ENCODE assay signal across 21 cellular contexts in genomic region chr22:20261848-20262581, GRCh38. TPM values are rescaled to one million over a fixed set of nuclear protein-coding genes. Genes with fewer than 3 reads are reported as not detected.
DNase-seq lines count a peak whose midpoint lies in the region; ATAC-seq and TF ChIP-seq lines count a peak whose summit lies in the region.
"Had no signal": no experiment of that assay in that cellular context is flagged by ENCODE, and none has a peak within 500 bp of the region (broad histone marks: within the 10 kb centered on the region; RNA-seq: fewer than 3 reads in every experiment).

No MANE protein-coding gene starts in this region.

- H3K4me2 ChIP-seq in BLaER1 (peak overlapping the region; percentile 98), neuronal stem cell (ENCODE audit: insufficient read depth, low read length, poor library complexity, severe bottlenecking) (no peak overlapping the region)
- H3K4me2 ChIP-seq: A549 had no signal

- H3K36me3 ChIP-seq in BLaER1 (peaks cover 30% of the 10 kb centered on the region), neuronal stem cell (replicated peaks in 1 of 2; ENCODE audit: control insufficient read depth in 2 of 2, insufficient read depth in 2 of 2, low read length in 2 of 2) (no peaks in the 10 kb centered on the region)

- peaks cover 12% of the 10 kb centered on the region for H3K79me1 ChIP-seq in neuronal stem cell (ENCODE audit: low read depth, low read length)

- H2BK12ac ChIP-seq in neuronal stem cell (ENCODE audit: low read length), result no peak overlapping the region

- H3K4me3 ChIP-seq in BLaER1 (no peak overlapping the region), dorsolateral prefrontal cortex (peak overlapping the region in 15 of 59 donors; percentile 0 to 76 (median 15)), neuronal stem cell (ENCODE audit: low read length in 2 of 2) (no peak overlapping the region)
- H3K4me3 ChIP-seq: A549 had no signal

- no peak overlapping the region for H2BK120ac ChIP-seq in neuronal stem cell (ENCODE audit: low read depth, low read length)

- no peak overlapping the region for H4K8ac ChIP-seq in neuronal stem cell (ENCODE audit: low read depth, low read length)

- peaks cover 99% of the 10 kb centered on the region for H3K4me1 ChIP-seq in BLaER1
- peaks cover 12 to 13% of the 10 kb centered on the region in 2 donors for H3K4me1 ChIP-seq in neuronal stem cell (ENCODE audit: control insufficient read depth in 2 of 2, insufficient read depth in 1 of 2, low read depth in 1 of 2, low read length in 2 of 2)

- no peak overlapping the region for H3K4ac ChIP-seq in neuronal stem cell (ENCODE audit: low read length)

- H3K18ac ChIP-seq in neuronal stem cell (ENCODE audit: low read length), result no peak overlapping the region

- ATAC-seq in GM21619 (IDR thresholded peaks at IDR 0.05; ENCODE audit: unreplicated experiment), result no peak
- ATAC-seq in GM21367 (IDR thresholded peaks at IDR 0.05; ENCODE audit: unreplicated experiment), result no peak
- ATAC-seq: A549; CD8-positive, alpha-beta T cell had no signal

- intact Hi-C loops in dorsolateral prefrontal cortex (cut with DNase I), result loop anchor here in 1 of 2 donors (5.0 kb wide), 1 partner anchor 85 kb away; no protein-coding TSS in a partner anchor

- DNase-seq in dorsolateral prefrontal cortex (no peak), neuronal stem cell (ENCODE audit: low spot score) (no peak), SIG-M5 treated with dmso at 0.1 percent for 504 hours (lab: John Stamatoyannopoulos, UW; ENCODE audit: unreplicated experiment) (no peak), HuH-7.5 (ENCODE audit: low spot score) (no peak)
- DNase-seq: AML-193; Calu3; CD8-positive, alpha-beta T cell; DMS 273 treated with DMSO at 0.1 percent for 48 hours; DMS53; DND-41; EL; H9; IMR-90; KBM-7 had no signal

- peak overlapping the region; percentile 48 for H3K9ac ChIP-seq in BLaER1
- H3K9ac ChIP-seq in neuronal stem cell (ENCODE audit: low read depth, low read length, poor library complexity), result no peak overlapping the region

- H2BK5ac ChIP-seq in neuronal stem cell (ENCODE audit: low read length), result peak overlapping the region; percentile 6

- H3K27me3 ChIP-seq in BLaER1, result no peaks in the 10 kb centered on the region
- no peaks in the 10 kb centered on the region for H3K27me3 ChIP-seq in dorsolateral prefrontal cortex
- no peaks in the 10 kb centered on the region for H3K27me3 ChIP-seq in neuronal stem cell (ENCODE audit: control insufficient read depth in 3 of 3, insufficient read depth in 3 of 3, low read depth in 1 of 3, low read length in 3 of 3)

- peak overlapping the region; percentile 66 for H3K27ac ChIP-seq in BLaER1
- peak overlapping the region; percentile 70 for H3K27ac ChIP-seq in angular gyrus (ENCODE audit: low read depth, low read length)
- peak overlapping the region in 42 of 59 donors; percentile 7 to 97 (median 49) for H3K27ac ChIP-seq in dorsolateral prefrontal cortex
- no peak overlapping the region for H3K27ac ChIP-seq in neuronal stem cell (replicated peaks; ENCODE audit: low read length)
- H3K27ac ChIP-seq: 22Rv1, A549, HL-60 had no signal

- H2BK15ac ChIP-seq in neuronal stem cell (ENCODE audit: low read length), result no peak overlapping the region

- TF ChIP-seq CTCF in dorsolateral prefrontal cortex (IDR thresholded peaks at IDR 0.05 in 54 of 56, conservative IDR thresholded peaks at IDR 0.05 in 2 of 56; ENCODE audit: low read depth in 1 of 56, partially characterized antibody in 56 of 56), result no peak

- no peak overlapping the region for H4K91ac ChIP-seq in neuronal stem cell (ENCODE audit: low read depth, low read length, poor library complexity)

- H4K20me1 ChIP-seq in BLaER1, result peaks cover 100% of the 10 kb centered on the region

- H3K23ac ChIP-seq in neuronal stem cell (ENCODE audit: low read depth, low read length, poor library complexity), result peak overlapping the region; percentile 80

- no peak overlapping the region for H3K14ac ChIP-seq in neuronal stem cell (ENCODE audit: low read length)

- WGBS in neuronal stem cell (ENCODE audit: extremely low coverage in 2 of 2, insufficient read length in 2 of 2, insufficient replicate concordance in 1 of 2), 2 donors, result no CpG with 5 or more reads among the region's 14 CpGs

- no peaks in the 10 kb centered on the region for H3K9me3 ChIP-seq in BLaER1
- no peaks in the 10 kb centered on the region for H3K9me3 ChIP-seq in neuronal stem cell (replicated peaks in 1 of 2; ENCODE audit: control insufficient read depth in 2 of 2, insufficient read depth in 1 of 2, low read depth in 1 of 2, low read length in 2 of 2)
- H3K9me3 ChIP-seq: A549 had no signal

- H2AFZ ChIP-seq in neuronal stem cell (ENCODE audit: low read length), result no peak overlapping the region

- no peak overlapping the region for H2AK5ac ChIP-seq in neuronal stem cell (ENCODE audit: low read depth, low read length)

RNA-seq across cellular contexts. Expression of gene RTN4R, which starts 6.1 kb away (rescaled TPM):
- total RNA-seq in dorsolateral prefrontal cortex, result 10 to 100 TPM; 14.5 to 68.2 (median 38.9) TPM
- 23.2 TPM for polyA plus RNA-seq in neuronal stem cell (2013, experiment 1 of 2)
- 22.9 TPM for polyA plus RNA-seq in neuronal stem cell (2013, experiment 2 of 2)

RNA-seq across cellular contexts. Expression of gene DGCR6L, which starts 57.8 kb away (rescaled TPM):
- total RNA-seq in dorsolateral prefrontal cortex, result 10 to 100 TPM; 33.0 to 66.4 (median 49.3) TPM
- polyA plus RNA-seq in neuronal stem cell (2013, experiment 1 of 2), result 26.0 TPM
- 25.8 TPM for polyA plus RNA-seq in neuronal stem cell (2013, experiment 2 of 2)
